ENCODE assay signal across 8 cellular contexts in genomic region chr1:36187800-36188593, GRCh38. TPM values are rescaled to one million over a fixed set of nuclear protein-coding genes. Genes with fewer than 3 reads are reported as not detected.
DNase-seq lines count a peak whose midpoint lies in the region; ATAC-seq and TF ChIP-seq lines count a peak whose summit lies in the region.

No MANE protein-coding gene starts in this region.

- TF ChIP-seq CTCF in BE2C (IDR thresholded peaks at IDR 0.05; ENCODE audit: low read depth, low read length) (peak; percentile 82), MM.1S (IDR thresholded peaks at IDR 0.05; ENCODE audit: low read length) (peak; percentile 91)

- no peaks in the 10 kb centered on the region for H4K20me1 ChIP-seq in MM.1S (ENCODE audit: insufficient read depth, low read length)

- H3K9me3 ChIP-seq in BE2C (no peaks in the 10 kb centered on the region), MM.1S (replicated peaks; ENCODE audit: insufficient read depth, low read length) (no peaks in the 10 kb centered on the region), SK-N-MC (ENCODE audit: low read depth, low read length) (no peaks in the 10 kb centered on the region), subcutaneous abdominal adipose tissue (ENCODE audit: control insufficient read depth in 5 of 5, low read length in 5 of 5) (no peaks in the 10 kb centered on the region)

- no peak overlapping the region for H3K27ac ChIP-seq in MM.1S (ENCODE audit: low read length)
- H3K27ac ChIP-seq in SK-N-MC, result no peak overlapping the region
- H3K27ac ChIP-seq in subcutaneous abdominal adipose tissue (ENCODE audit: low read depth, low read length), result peak overlapping the region; percentile 89

- H2AFZ ChIP-seq in MM.1S (ENCODE audit: low read length), result peak overlapping the region; percentile 73

- H3K9ac ChIP-seq in MM.1S (ENCODE audit: low read length) (no peak overlapping the region; the same call in 1 of the 2 replicates), SK-N-MC (ENCODE audit: insufficient read length) (no peak overlapping the region), subcutaneous abdominal adipose tissue (ENCODE audit: low read length in 5 of 5) (peak overlapping the region in 4 of 5 donors; percentile 36 to 65 (median 51))

- H3K4me1 ChIP-seq in BE2C (no peaks in the 10 kb centered on the region), MM.1S (ENCODE audit: low read length) (peaks cover 4% of the 10 kb centered on the region), subcutaneous abdominal adipose tissue (ENCODE audit: control insufficient read depth in 5 of 5, insufficient read depth in 5 of 5, low read length in 5 of 5) (peaks cover 7 to 20% (median 18%) of the 10 kb centered on the region in 5 donors)

- peak; percentile 78 for DNase-seq in BE2C
- peak; percentile 85 for DNase-seq in MM.1S
- peak; percentile 18 for DNase-seq in SK-N-MC (ENCODE audit: low read depth, low spot score)
- DNase-seq in activated naive CD4-positive, alpha-beta T cell treated with anti-CD3 and anti-CD28 coated beads, Interleukin-2, amount 50 U/mL, for 16 hours, result peak; percentile 77
- peak; percentile 79 for DNase-seq in germinal center (ENCODE audit: low spot score)
- DNase-seq in nucleus accumbens (lab: John Stamatoyannopoulos, UW), result peak; percentile 39 to 91 (median 77)

- no peaks in the 10 kb centered on the region for H3K9me2 ChIP-seq in MM.1S (replicated peaks; ENCODE audit: insufficient read depth, low read length)

- peak; percentile 62 for ATAC-seq in GM21367 (IDR thresholded peaks at IDR 0.05; ENCODE audit: unreplicated experiment)

- H3K36me3 ChIP-seq in BE2C (no peaks in the 10 kb centered on the region), MM.1S (replicated peaks; ENCODE audit: insufficient read depth, low read length) (no peaks in the 10 kb centered on the region), SK-N-MC (ENCODE audit: insufficient read depth, low read length) (no peaks in the 10 kb centered on the region), subcutaneous abdominal adipose tissue (ENCODE audit: control insufficient read depth in 5 of 5, insufficient read depth in 5 of 5, low read length in 5 of 5) (no peaks in the 10 kb centered on the region)

- H3K4me3 ChIP-seq in BE2C (ENCODE audit: low read depth, low read length) (no peak overlapping the region), MM.1S (ENCODE audit: low read length) (no peak overlapping the region), SK-N-MC (no peak overlapping the region), subcutaneous abdominal adipose tissue (ENCODE audit: low read depth in 1 of 5, low read length in 5 of 5) (peak overlapping the region in 1 of 5 donors; percentile 3)

- no peaks in the 10 kb centered on the region for H3F3A ChIP-seq in MM.1S (ENCODE audit: insufficient read depth, low read length)

- no peaks in the 10 kb centered on the region for H3K79me2 ChIP-seq in MM.1S (ENCODE audit: low read length)

- H3K27me3 ChIP-seq in BE2C (no peaks in the 10 kb centered on the region), MM.1S (replicated peaks; ENCODE audit: insufficient read depth, low read length) (no peaks in the 10 kb centered on the region), subcutaneous abdominal adipose tissue (ENCODE audit: control insufficient read depth in 5 of 5, insufficient read depth in 4 of 5, low read length in 5 of 5) (no peaks in the 10 kb centered on the region)

- H3K4me2 ChIP-seq in MM.1S (ENCODE audit: low read depth, low read length), result peak overlapping the region; percentile 25; the same call in 1 of the 2 replicates

RNA-seq across cellular contexts. Expression of gene MAP7D1, which starts 32.0 kb away (rescaled TPM):
- polyA plus RNA-seq in BE2C (2012; ENCODE audit: insufficient read depth, insufficient read length, low read depth), result 125 TPM

RNA-seq across cellular contexts. Expression of gene THRAP3, which starts 36.2 kb away (rescaled TPM):
- 41.9 TPM for polyA plus RNA-seq in BE2C (2012; ENCODE audit: insufficient read depth, insufficient read length, low read depth)

RNA-seq across cellular contexts. Expression of gene TRAPPC3, which starts 38.7 kb away (rescaled TPM):
- polyA plus RNA-seq in BE2C (2012; ENCODE audit: insufficient read depth, insufficient read length, low read depth), result 102 TPM

Comparison
In these comparisons a context has a peak if more than half of its experiments do, and no peak if none do; other contexts are left out.
1. DNase-seq: peak in every context shown above with its lines; median percentile 85 in MM.1S; 79 in germinal center; 78 in BE2C; 77 in activated naive CD4-positive, alpha-beta T cell treated with anti-CD3 and anti-CD28 coated beads, Interleukin-2, amount 50 U/mL, for 16 hours; 77 in nucleus accumbens; 18 in SK-N-MC.
2. H3K9ac ChIP-seq: peak in subcutaneous abdominal adipose tissue (4 of 5); none in MM.1S (single experiment) and SK-N-MC (single experiment).